In the genomic region with DNA sequence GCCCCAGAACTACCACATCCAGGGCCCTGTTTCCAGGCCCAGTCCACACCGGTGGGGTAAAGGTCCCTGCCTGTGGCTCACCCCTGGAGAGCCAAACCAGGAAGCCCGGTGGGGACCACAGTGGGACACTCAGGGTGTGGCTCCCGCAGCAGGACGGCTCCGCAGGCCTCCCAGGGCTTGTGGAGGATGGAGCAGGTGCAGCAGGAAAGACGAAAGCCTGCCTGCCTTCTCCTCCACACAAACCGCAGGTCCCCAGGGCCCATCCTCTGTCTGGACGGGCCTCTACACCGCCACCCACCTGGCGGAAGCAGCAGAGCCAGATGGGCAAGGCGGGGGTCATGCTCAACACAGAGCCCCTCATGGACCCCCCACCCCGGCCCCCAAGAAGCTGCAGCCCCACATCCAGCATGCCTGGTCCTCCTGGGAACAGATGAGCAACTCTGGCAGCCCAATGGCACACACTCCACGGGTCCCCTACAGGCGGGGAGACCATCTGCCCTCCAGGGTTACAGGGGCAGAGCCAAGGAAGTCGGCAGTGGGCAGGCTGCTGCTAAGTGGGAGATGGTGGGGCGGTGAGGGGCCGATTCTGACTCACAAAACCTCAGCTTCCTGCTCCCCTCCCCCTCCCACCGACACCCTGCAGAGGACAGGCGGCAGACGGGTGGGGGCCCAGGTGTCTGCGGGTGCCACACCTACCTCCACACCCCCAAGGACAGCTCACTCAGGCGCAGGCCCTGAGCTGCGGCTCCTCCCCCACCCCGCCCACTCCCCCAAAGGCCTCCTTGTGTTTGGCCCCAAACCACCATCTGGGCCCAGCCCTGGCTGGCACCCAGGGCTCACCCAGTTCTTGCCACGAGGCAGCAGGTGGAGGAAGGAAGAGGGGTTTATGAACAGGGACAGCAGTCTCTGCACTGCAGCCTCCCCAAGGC, we compare ENCODE assay signal across 8 cellular contexts. TPM values are rescaled to one million over a fixed set of nuclear protein-coding genes. Genes with fewer than 3 reads are reported as not detected.
A peak's percentile ranks its signal among the peaks of the same experiment; 100 is the strongest.
DNase-seq lines count a peak whose midpoint lies in the region; ATAC-seq, FAIRE-seq and TF ChIP-seq lines count a peak whose summit lies in the region.

No MANE protein-coding gene starts in this region.

- RAD21 ChIA-PET in GM12878 (lab: Charles Lee; ENCODE audit: unreplicated experiment), result interaction anchor here (0.7 to 1.8 kb wide), 8 partner anchors 15 to 227 kb away, joined by 3 to 8 read pairs (median 3); partner anchors contain the start of genes LMF2, NCAPH2 and SCO2

- peak overlapping the region; percentile 10; the same call in 1 of the 2 replicates for H2AFZ ChIP-seq in GM12878 (ENCODE audit: control insufficient read depth, low read depth, low read length)

- H3K4me1 ChIP-seq in GM12878 (ENCODE audit: control insufficient read depth, insufficient read depth, low read length), result peaks cover 48% of the 10 kb centered on the region
- peaks cover 47 to 57% (median 52%) of the 10 kb centered on the region in 4 donors for H3K4me1 ChIP-seq in transverse colon

- no peaks in the 10 kb centered on the region for H3K9me3 ChIP-seq in GM12878 (replicated peaks; ENCODE audit: control insufficient read depth, insufficient read depth, low read length)
- no peaks in the 10 kb centered on the region for H3K9me3 ChIP-seq in transverse colon

- under 1% methylated on average over 22 of the region's 25 CpGs for WGBS in GM12878 (ENCODE audit: insufficient coverage, insufficient replicate concordance, low lambda C conversion rate, missing lambda C conversion rate)
- 27% methylated on average over 23 of the region's 25 CpGs; no CpG with 5 or more reads in 1 of the 2 donors for WGBS in transverse colon (ENCODE audit: low coverage in 1 of 2), 2 donors

- peak; percentile 81 for ATAC-seq in GM12878

- H3K27ac ChIP-seq in GM12878 (ENCODE audit: control insufficient read depth, insufficient read depth), result peak overlapping the region; percentile 92
- peak overlapping the region; percentile 83 to 91 (median 87) for H3K27ac ChIP-seq in transverse colon

- H3K4me3 ChIP-seq in GM12878 (peak overlapping the region; percentile 56), transverse colon (peak overlapping the region in 2 of 4 donors; percentile 1 to 7)

- H3K9ac ChIP-seq in GM12878 (ENCODE audit: control insufficient read depth, insufficient read depth, low read length), result peak overlapping the region; percentile 64

- peak; percentile 97 for FAIRE-seq in GM12878 (lab: Jason Lieb, UNC)

- no peaks in the 10 kb centered on the region for H4K20me1 ChIP-seq in GM12878 (ENCODE audit: control insufficient read depth, insufficient read depth)

- TF ChIP-seq CTCF in GM12878 (IDR thresholded peaks at IDR 0.05 in 2 of 3, conservative IDR thresholded peaks at IDR 0.05 in 1 of 3; ENCODE audit: control insufficient read depth in 2 of 3, extremely low read depth in 1 of 3, insufficient read depth in 1 of 3, low read depth in 3 of 3, low read length in 3 of 3) (peak in 1 of 3 experiments; percentile 13; a peak in 2 of 6 replicates), transverse colon (IDR thresholded peaks at IDR 0.05) (peak in 1 of 5 experiments; percentile 9)

- TF ChIP-seq POLR2A in GM10847 (IDR thresholded peaks at IDR 0.05; ENCODE audit: extremely low read depth, insufficient read length) (peak; percentile 25), GM12878 (IDR thresholded peaks at IDR 0.05; ENCODE audit: low read depth, low read length) (peak; percentile 69), transverse colon (IDR thresholded peaks at IDR 0.05) (peak; percentile 16)

- H3K79me2 ChIP-seq in GM12878 (ENCODE audit: control insufficient read depth, insufficient read depth, low read length), result peaks cover 55% of the 10 kb centered on the region

- TF ChIP-seq EP300 in GM12878 (IDR thresholded peaks at IDR 0.05; ENCODE audit: borderline replicate concordance in 1 of 2, control insufficient read depth in 1 of 2, low read depth in 2 of 2, low read length in 2 of 2) (peak; percentile 47 to 63; a peak in 3 of 4 replicates), transverse colon (IDR thresholded peaks at IDR 0.05; ENCODE audit: low read depth) (no peak)

- H3K27me3 ChIP-seq in GM12878 (replicated peaks in 1 of 2; ENCODE audit: control insufficient read depth in 2 of 2, insufficient read depth in 2 of 2, low read length in 1 of 2) (no peaks in the 10 kb centered on the region), transverse colon (no peaks in the 10 kb centered on the region)

- intact Hi-C loops in GM12878 (cut with micrococcal nuclease; ENCODE audit: unreplicated experiment) (loop anchor here (10.0 kb wide), 1 partner anchor 225 kb away; the partner anchor contains the start of gene TUBGCP6), transverse colon (cut with DNase I; ENCODE audit: low total_unique reads) (loop anchor here (10.0 kb wide), 1 partner anchor 215 kb away; the partner anchor contains the start of gene HDAC10)

- no TSS peak for BruUV-seq in GM12878 (replicated peaks; lab: Mats Ljungman, UMichigan)

- peak overlapping the region; percentile 99 for H3K4me2 ChIP-seq in GM12878 (ENCODE audit: control insufficient read depth, insufficient read depth)

- TF ChIP-seq RAD21 in GM12878 (IDR thresholded peaks at IDR 0.05; ENCODE audit: insufficient read depth, low read depth, low read length), result no peak

- peaks cover 8 to 28% of the 10 kb centered on the region in 2 experiments; a peak in 3 of 4 replicates for H3K36me3 ChIP-seq in GM12878 (ENCODE audit: control insufficient read depth in 2 of 2, insufficient read depth in 2 of 2, low read length in 1 of 2)
- peaks cover 0 to 27% (median 11%) of the 10 kb centered on the region in 4 donors for H3K36me3 ChIP-seq in transverse colon

- SMC1A ChIA-PET in GM12878 (lab: Charles Lee; ENCODE audit: uncharacterized antibody, unreplicated experiment), result interaction anchor here (0.6 to 1.9 kb wide), 5 partner anchors 56 to 224 kb away, joined by 3 to 4 read pairs (median 3); partner anchors contain the start of gene SCO2

- POLR2A ChIA-PET in GM12878 (lab: Charles Lee), result interaction anchor here (0.6 to 2.1 kb wide), 4 partner anchors 11 to 79 kb away, joined by 3 to 10 read pairs (median 6); partner anchors contain the start of genes LMF2, NCAPH2 and SCO2

- DNase-seq in GOT3 (lab: John Stamatoyannopoulos, UW) (peak; percentile 43), M059J (ENCODE audit: low read depth) (peak; percentile 64), UCSD-AML1 (lab: John Stamatoyannopoulos, UW; ENCODE audit: unreplicated experiment) (peak; percentile 86), GM12878 (ENCODE audit: low read depth, low spot score) (peak; percentile 87), myocyte (ENCODE audit: low read depth) (peak; percentile 87), transverse colon (peak; percentile 95), epidermal melanocyte (ENCODE audit: insufficient read length, low spot score) (no peak)

- in situ Hi-C loops in GM12878 (cut with MboI) (no loop called here), transverse colon (cut with MboI; ENCODE audit: low pct_ligation_motif_present in 1 of 4, low pct_unique_long_range_greater_than_20kb in 1 of 4, low sequenced_read_pairs in 3 of 4) (no loop called here)

- CTCF ChIA-PET in GM12878 (lab: Yijun Ruan, JAX), result interaction anchor here (0.7 to 3.3 kb wide), 14 partner anchors 10 to 218 kb away, joined by 3 to 19 read pairs (median 4); partner anchors contain the start of genes HDAC10, MIOX and SCO2

RNA-seq across cellular contexts. Expression of gene SBF1, which starts 5.2 kb away (rescaled TPM):
- 19.6 and 43.6 TPM in 2 replicates for total RNA-seq in M059J (2014; rRNA removed; shearing (Covaris generic))
- 103 and 115 TPM in 2 replicates for total RNA-seq in GM12878 (2013; cell fraction: nucleolus; rRNA removed)
- total RNA-seq in GM12878 (2014; rRNA removed), result 42.7 and 48.0 TPM in 2 replicates
- 14.6 and 16.1 TPM in 2 replicates for total RNA-seq in GM12878 (2014; rRNA removed; fragmentation: Illumina TruSeq; extraction: Trizol)
- 77.9 and 95.0 TPM in 2 replicates for total RNA-seq in GM12878 (2021)
- polyA plus RNA-seq in GM12878 (2011; ENCODE audit: low read depth), result 12.7 TPM
- 11.1 and 19.5 TPM in 2 replicates for polyA plus RNA-seq in GM12878 (2011; rRNA removed)
- 30.3 and 43.4 TPM in 2 replicates for polyA plus RNA-seq in GM12878 (2011; cell fraction: cytosol; rRNA removed)
- polyA plus RNA-seq in GM12878 (2011; cell fraction: nucleus; rRNA removed), result 215 and 252 TPM in 2 replicates
- polyA plus RNA-seq in GM12878 (2012), result 25.9 and 33.5 TPM in 2 replicates
- 1.2 and 7.4 TPM in 2 replicates for polyA plus RNA-seq in GM12878 (2014; fragmentation: Illumina TruSeq; extraction: Trizol)
- polyA plus RNA-seq in GM12878 (2014; fragmentation: Nextera tagmentation; extraction: Ambion mirVana), result 1 to 10 TPM in 1 of 2 experiments, under 1 TPM in 1; 0.23 to 1.2 TPM
- polyA plus RNA-seq in GM12878 (2014; rRNA removed), result 42.2 and 47.5 TPM in 2 replicates
- polyA plus RNA-seq in GM12878 (2016; fragmentation: Nextera tagmentation; extraction: Ambion mirVana), result 10 to 100 TPM; 10.0 to 28.6 TPM
- polyA minus RNA-seq in GM12878 (2011; rRNA and poly(A)+ RNA removed), result 46.5 and 73.5 TPM in 2 replicates
- polyA minus RNA-seq in GM12878 (2011; cell fraction: cytosol; rRNA and poly(A)+ RNA removed), result 27.6 and 33.4 TPM in 2 replicates
- 76.3 and 127 TPM in 2 replicates for polyA minus RNA-seq in GM12878 (2011; cell fraction: nucleus; rRNA and poly(A)+ RNA removed)
- 121 and 127 TPM in 2 replicates for total RNA-seq in myocyte
- 71.8 TPM for polyA plus RNA-seq in myocyte (2012)
- total RNA-seq in transverse colon, result 100 to 1,000 TPM in 2 of 4 donors, 10 to 100 TPM in 2; 59.9 to 241 (median 108) TPM

RNA-seq across cellular contexts. Expression of gene ADM2, which starts 11.7 kb away (rescaled TPM):
- 0.15 TPM in 1 of 2 replicates, not detected in the other for total RNA-seq in M059J (2014; rRNA removed; shearing (Covaris generic))
- total RNA-seq in GM12878 (2013; cell fraction: nucleolus; rRNA removed), result 0.69 and 0.75 TPM in 2 replicates
- total RNA-seq in GM12878 (2014; rRNA removed) (0.06 and 0.16 TPM in 2 replicates), GM12878 (2014; rRNA removed; fragmentation: Illumina TruSeq; extraction: Trizol) (0.04 TPM in 1 of 2 replicates, not detected in the other), GM12878 (2021) (0.31 and 0.48 TPM in 2 replicates), myocyte (0.67 and 1.6 TPM in 2 replicates), transverse colon (1 to 10 TPM in 3 of 4 donors, under 1 TPM in 1; 0.75 to 5.4 (median 1.2) TPM)
- polyA plus RNA-seq in GM12878 (2011; ENCODE audit: low read depth), result 0.67 TPM
- polyA plus RNA-seq in GM12878 (2011; rRNA removed) (0.23 and 0.30 TPM in 2 replicates), GM12878 (2014; fragmentation: Illumina TruSeq; extraction: Trizol) (0.04 TPM in 1 of 2 replicates, not detected in the other), GM12878 (2014; fragmentation: Nextera tagmentation; extraction: Ambion mirVana) (under 1 TPM in 1 of 2 experiments, not detected in 1; 0.02 TPM), GM12878 (2014; rRNA removed) (0.14 and 0.33 TPM in 2 replicates), GM12878 (2016; fragmentation: Nextera tagmentation; extraction: Ambion mirVana) (under 1 TPM in 1 of 2 experiments, not detected in 1; 0.17 TPM)
- 0.40 TPM in 2 replicates for polyA plus RNA-seq in GM12878 (2011; cell fraction: cytosol; rRNA removed)
- 0.73 and 0.93 TPM in 2 replicates for polyA plus RNA-seq in GM12878 (2011; cell fraction: nucleus; rRNA removed)
- 1.5 and 1.9 TPM in 2 replicates for polyA plus RNA-seq in GM12878 (2012)
- 0.15 and 0.57 TPM in 2 replicates for polyA minus RNA-seq in GM12878 (2011; rRNA and poly(A)+ RNA removed)
- 0.42 and 0.67 TPM in 2 replicates for polyA minus RNA-seq in GM12878 (2011; cell fraction: cytosol; rRNA and poly(A)+ RNA removed)
- polyA minus RNA-seq in GM12878 (2011; cell fraction: nucleus; rRNA and poly(A)+ RNA removed), result 0.36 and 0.48 TPM in 2 replicates
- polyA plus RNA-seq in myocyte (2012), result 10.6 TPM

RNA-seq across cellular contexts. Expression of gene MIOX, which starts 17.0 kb away (rescaled TPM):
- total RNA-seq in M059J (2014; rRNA removed; shearing (Covaris generic)), result not detected in 2 replicates
- total RNA-seq in GM12878 (2013; cell fraction: nucleolus; rRNA removed), result 0.65 TPM in 1 of 2 replicates, not detected in the other
- not detected in 2 replicates for total RNA-seq in GM12878 (2014; rRNA removed)
- not detected in 2 replicates for total RNA-seq in GM12878 (2014; rRNA removed; fragmentation: Illumina TruSeq; extraction: Trizol)
- total RNA-seq in GM12878 (2021), result not detected in 2 replicates
- not detected for polyA plus RNA-seq in GM12878 (2011; ENCODE audit: low read depth)
- 0.13 and 0.31 TPM in 2 replicates for polyA plus RNA-seq in GM12878 (2011; rRNA removed)
- 0.12 and 0.64 TPM in 2 replicates for polyA plus RNA-seq in GM12878 (2011; cell fraction: cytosol; rRNA removed)
- polyA plus RNA-seq in GM12878 (2011; cell fraction: nucleus; rRNA removed), result 1.4 and 2.2 TPM in 2 replicates
- not detected in 2 replicates for polyA plus RNA-seq in GM12878 (2012)
- polyA plus RNA-seq in GM12878 (2014; fragmentation: Illumina TruSeq; extraction: Trizol), result 0.10 TPM in 1 of 2 replicates, not detected in the other
- polyA plus RNA-seq in GM12878 (2014; fragmentation: Nextera tagmentation; extraction: Ambion mirVana), result not detected
- 0.36 TPM in 1 of 2 replicates, not detected in the other for polyA plus RNA-seq in GM12878 (2014; rRNA removed)
- polyA plus RNA-seq in GM12878 (2016; fragmentation: Nextera tagmentation; extraction: Ambion mirVana), result not detected
- 0.41 TPM in 1 of 2 replicates, not detected in the other for polyA minus RNA-seq in GM12878 (2011; rRNA and poly(A)+ RNA removed)
- not detected in 2 replicates for polyA minus RNA-seq in GM12878 (2011; cell fraction: cytosol; rRNA and poly(A)+ RNA removed)
- polyA minus RNA-seq in GM12878 (2011; cell fraction: nucleus; rRNA and poly(A)+ RNA removed), result not detected in 2 replicates
- total RNA-seq in myocyte, result not detected in 2 replicates
- polyA plus RNA-seq in myocyte (2012), result 0.23 TPM
- not detected for total RNA-seq in transverse colon

RNA-seq across cellular contexts. Expression of gene LMF2, which starts 37.9 kb away (rescaled TPM):
- total RNA-seq in M059J (2014; rRNA removed; shearing (Covaris generic)), result 31.2 and 59.8 TPM in 2 replicates
- total RNA-seq in GM12878 (2013; cell fraction: nucleolus; rRNA removed), result 34.3 and 36.8 TPM in 2 replicates
- 32.2 and 34.9 TPM in 2 replicates for total RNA-seq in GM12878 (2014; rRNA removed)
- 5.5 and 5.7 TPM in 2 replicates for total RNA-seq in GM12878 (2014; rRNA removed; fragmentation: Illumina TruSeq; extraction: Trizol)
- total RNA-seq in GM12878 (2021), result 54.7 and 57.5 TPM in 2 replicates
- 10.2 TPM for polyA plus RNA-seq in GM12878 (2011; ENCODE audit: low read depth)
- 2.3 and 7.6 TPM in 2 replicates for polyA plus RNA-seq in GM12878 (2011; rRNA removed)
- polyA plus RNA-seq in GM12878 (2011; cell fraction: cytosol; rRNA removed), result 15.1 and 25.7 TPM in 2 replicates
- 221 and 276 TPM in 2 replicates for polyA plus RNA-seq in GM12878 (2011; cell fraction: nucleus; rRNA removed)
- 30.4 and 36.1 TPM in 2 replicates for polyA plus RNA-seq in GM12878 (2012)
- polyA plus RNA-seq in GM12878 (2014; fragmentation: Illumina TruSeq; extraction: Trizol), result 0.44 and 3.4 TPM in 2 replicates
- under 1 TPM; 0.08 to 0.55 TPM for polyA plus RNA-seq in GM12878 (2014; fragmentation: Nextera tagmentation; extraction: Ambion mirVana)
- 49.4 and 61.2 TPM in 2 replicates for polyA plus RNA-seq in GM12878 (2014; rRNA removed)
- polyA plus RNA-seq in GM12878 (2016; fragmentation: Nextera tagmentation; extraction: Ambion mirVana), result 10 to 100 TPM; 36.2 to 39.5 TPM
- polyA minus RNA-seq in GM12878 (2011; rRNA and poly(A)+ RNA removed), result 9.9 and 19.8 TPM in 2 replicates
- 12.6 and 15.1 TPM in 2 replicates for polyA minus RNA-seq in GM12878 (2011; cell fraction: cytosol; rRNA and poly(A)+ RNA removed)
- 37.8 and 63.0 TPM in 2 replicates for polyA minus RNA-seq in GM12878 (2011; cell fraction: nucleus; rRNA and poly(A)+ RNA removed)
- 41.3 and 46.6 TPM in 2 replicates for total RNA-seq in myocyte
- polyA plus RNA-seq in myocyte (2012), result 60.6 TPM
- total RNA-seq in transverse colon, result 100 to 1,000 TPM in 1 of 4 donors, 10 to 100 TPM in 3; 54.0 to 119 (median 79.9) TPM

RNA-seq across cellular contexts. Expression of gene NCAPH2, which starts 38.4 kb away (rescaled TPM):
- 46.8 and 50.9 TPM in 2 replicates for total RNA-seq in M059J (2014; rRNA removed; shearing (Covaris generic))
- 43.3 and 47.4 TPM in 2 replicates for total RNA-seq in GM12878 (2013; cell fraction: nucleolus; rRNA removed)
- total RNA-seq in GM12878 (2014; rRNA removed), result 78.5 and 86.1 TPM in 2 replicates
- total RNA-seq in GM12878 (2014; rRNA removed; fragmentation: Illumina TruSeq; extraction: Trizol), result 33.9 and 39.4 TPM in 2 replicates
- total RNA-seq in GM12878 (2021), result 99.8 and 110 TPM in 2 replicates
- polyA plus RNA-seq in GM12878 (2011; ENCODE audit: low read depth), result 19.5 TPM
- polyA plus RNA-seq in GM12878 (2011; rRNA removed), result 18.4 and 31.9 TPM in 2 replicates
- 52.9 and 83.1 TPM in 2 replicates for polyA plus RNA-seq in GM12878 (2011; cell fraction: cytosol; rRNA removed)
- polyA plus RNA-seq in GM12878 (2011; cell fraction: nucleus; rRNA removed), result 135 and 170 TPM in 2 replicates
- polyA plus RNA-seq in GM12878 (2012), result 46.8 and 48.7 TPM in 2 replicates
- 22.7 and 36.9 TPM in 2 replicates for polyA plus RNA-seq in GM12878 (2014; fragmentation: Illumina TruSeq; extraction: Trizol)
- 10 to 100 TPM in 1 of 2 experiments, 1 to 10 TPM in 1; 5.0 to 16.9 TPM for polyA plus RNA-seq in GM12878 (2014; fragmentation: Nextera tagmentation; extraction: Ambion mirVana)
- 80.3 and 84.2 TPM in 2 replicates for polyA plus RNA-seq in GM12878 (2014; rRNA removed)
- 10 to 100 TPM; 81.7 to 85.8 TPM for polyA plus RNA-seq in GM12878 (2016; fragmentation: Nextera tagmentation; extraction: Ambion mirVana)
- polyA minus RNA-seq in GM12878 (2011; rRNA and poly(A)+ RNA removed), result 26.8 and 64.7 TPM in 2 replicates
- polyA minus RNA-seq in GM12878 (2011; cell fraction: cytosol; rRNA and poly(A)+ RNA removed), result 31.8 and 32.3 TPM in 2 replicates
- polyA minus RNA-seq in GM12878 (2011; cell fraction: nucleus; rRNA and poly(A)+ RNA removed), result 26.2 and 40.9 TPM in 2 replicates
- 21.6 and 25.3 TPM in 2 replicates for total RNA-seq in myocyte
- polyA plus RNA-seq in myocyte (2012), result 23.1 TPM
- 10 to 100 TPM; 26.5 to 64.7 (median 41.6) TPM for total RNA-seq in transverse colon

Comparison
In these comparisons a context has a peak if more than half of its experiments do, and no peak if none do; other contexts are left out.
1. POLR2A ChIP-seq: peak in every context shown above with its lines; median percentile 69 in GM12878; 25 in GM10847; 16 in transverse colon.